Comparison of ENCODE assay signal across 1 cellular context in genomic region chr1:156368157-156368658, GRCh38.
TF ChIP-seq lines count a peak whose summit lies in the region.

No MANE protein-coding gene starts in this region.

TF ChIP-seq in HepG2, 621 proteins besides CTCF, POLR2A, EP300 and RAD21 (continued from another document and continues in another):
- TF ChIP-seq STAT6 (CRISPR knock-in tag; IDR thresholded peaks at IDR 0.05; ENCODE audit: borderline replicate concordance) (no peak), ZNF263 (CRISPR knock-in tag; IDR thresholded peaks at IDR 0.05) (peak; percentile 53; the same call in 1 of the 2 replicates), ZNF10 (CRISPR knock-in tag; IDR thresholded peaks at IDR 0.05; ENCODE audit: borderline replicate concordance, low read depth) (no peak), CREB3 (CRISPR knock-in tag; IDR thresholded peaks at IDR 0.05) (no peak), ATM (IDR thresholded peaks at IDR 0.05; ENCODE audit: borderline replicate concordance) (no peak), ZNF225 (CRISPR knock-in tag; IDR thresholded peaks at IDR 0.05) (no peak), ASH2L (IDR thresholded peaks at IDR 0.05; ENCODE audit: insufficient read length, low read depth, low read length) (peak; percentile 15), ZNF431 (CRISPR knock-in tag; IDR thresholded peaks at IDR 0.05; ENCODE audit: borderline replicate concordance, low read depth) (no peak), ZNF816 (CRISPR knock-in tag; IDR thresholded peaks at IDR 0.05; ENCODE audit: borderline replicate concordance) (peak; percentile 20; the same call in 1 of the 2 replicates), ZBTB14 (CRISPR knock-in tag; IDR thresholded peaks at IDR 0.05) (no peak), ZNF143 (CRISPR knock-in tag; IDR thresholded peaks at IDR 0.05) (no peak), THAP9 (CRISPR knock-in tag; IDR thresholded peaks at IDR 0.05; ENCODE audit: borderline replicate concordance) (no peak), HOXD1 (CRISPR knock-in tag; IDR thresholded peaks at IDR 0.05) (0 out of 2 replicates have a peak, but pooled peaks have one; percentile 49), YEATS4 (CRISPR knock-in tag; IDR thresholded peaks at IDR 0.05; ENCODE audit: borderline replicate concordance) (no peak), NR2F1 (CRISPR knock-in tag; IDR thresholded peaks at IDR 0.05) (no peak), POGZ (CRISPR knock-in tag; IDR thresholded peaks at IDR 0.05) (no peak), ZSCAN9 (CRISPR knock-in tag; IDR thresholded peaks at IDR 0.05; ENCODE audit: borderline replicate concordance) (0 out of 2 replicates have a peak, but pooled peaks have one; percentile 4), PHF21A (CRISPR knock-in tag; IDR thresholded peaks at IDR 0.05) (peak; percentile 22), ZNF792 (CRISPR knock-in tag; IDR thresholded peaks at IDR 0.05) (no peak), IRX3 (CRISPR knock-in tag; IDR thresholded peaks at IDR 0.05; ENCODE audit: borderline replicate concordance, low read depth) (0 out of 2 replicates have a peak, but pooled peaks have one; percentile 19), ELF4 (CRISPR knock-in tag; IDR thresholded peaks at IDR 0.05; ENCODE audit: borderline replicate concordance) (no peak), NR2F6 (IDR thresholded peaks at IDR 0.05) (0 out of 2 replicates have a peak, but pooled peaks have one; percentile 13), NR2F6 (CRISPR knock-in tag; IDR thresholded peaks at IDR 0.05) (peak; percentile 31), RBFOX2 (IDR thresholded peaks at IDR 0.05; ENCODE audit: low read depth, low read length) (no peak), DZIP1 (CRISPR knock-in tag; IDR thresholded peaks at IDR 0.05) (0 out of 2 replicates have a peak, but pooled peaks have one; percentile 54), MIER2 (CRISPR knock-in tag; IDR thresholded peaks at IDR 0.05) (no peak), BCL6 (CRISPR knock-in tag; IDR thresholded peaks at IDR 0.05) (peak; percentile 88), KMT2A (CRISPR knock-in tag; IDR thresholded peaks at IDR 0.05) (no peak), MAZ (IDR thresholded peaks at IDR 0.05; ENCODE audit: borderline replicate concordance, low read depth, low read length) (no peak), MAZ (CRISPR knock-in tag; IDR thresholded peaks at IDR 0.05; ENCODE audit: low read depth) (no peak), HDAC6 (IDR thresholded peaks at IDR 0.05; ENCODE audit: low read depth, low read length) (no peak), ZNF230 (CRISPR knock-in tag; IDR thresholded peaks at IDR 0.05) (no peak), SOX13 (IDR thresholded peaks at IDR 0.05) (no peak), SOX13 (CRISPR knock-in tag; conservative IDR thresholded peaks at IDR 0.05 in 1 of 2, IDR thresholded peaks at IDR 0.05 in 1 of 2) (peak in 1 of 2 experiments; percentile 38; a peak in 1 of 4 replicates), PLSCR1 (CRISPR knock-in tag; IDR thresholded peaks at IDR 0.05; ENCODE audit: borderline replicate concordance) (0 out of 2 replicates have a peak, but pooled peaks have one; percentile 24), MED1 (CRISPR knock-in tag; IDR thresholded peaks at IDR 0.05) (peak; percentile 66; the same call in 1 of the 2 replicates), HOXA5 (CRISPR knock-in tag; IDR thresholded peaks at IDR 0.05) (peak; percentile 48; the same call in 1 of the 2 replicates), ATF2 (CRISPR knock-in tag; IDR thresholded peaks at IDR 0.05) (peak; percentile 19; the same call in 1 of the 2 replicates), IKZF5 (CRISPR knock-in tag; IDR thresholded peaks at IDR 0.05) (0 out of 2 replicates have a peak, but pooled peaks have one; percentile 22), ZNF749 (CRISPR knock-in tag; IDR thresholded peaks at IDR 0.05; ENCODE audit: borderline replicate concordance) (no peak), HNF1B (CRISPR knock-in tag; IDR thresholded peaks at IDR 0.05) (peak; percentile 21; the same call in 1 of the 2 replicates), ZNF576 (CRISPR knock-in tag; IDR thresholded peaks at IDR 0.05) (no peak), ZNF30 (CRISPR knock-in tag; IDR thresholded peaks at IDR 0.05) (no peak), ARHGAP35 (CRISPR knock-in tag; IDR thresholded peaks at IDR 0.05; ENCODE audit: borderline replicate concordance) (no peak), ZNF580 (CRISPR knock-in tag; IDR thresholded peaks at IDR 0.05; ENCODE audit: borderline replicate concordance, low read depth) (no peak), PHB2 (IDR thresholded peaks at IDR 0.05; ENCODE audit: partially characterized antibody) (no peak), MEIS2 (CRISPR knock-in tag; IDR thresholded peaks at IDR 0.05) (peak; percentile 40; the same call in 1 of the 2 replicates), ZNF563 (CRISPR knock-in tag; IDR thresholded peaks at IDR 0.05) (no peak), CREM (IDR thresholded peaks at IDR 0.05) (peak; percentile 6; the same call in 1 of the 2 replicates), CREM (CRISPR knock-in tag; IDR thresholded peaks at IDR 0.05) (no peak), ZSCAN30 (CRISPR knock-in tag; IDR thresholded peaks at IDR 0.05) (no peak), RCOR2 (CRISPR knock-in tag; IDR thresholded peaks at IDR 0.05) (no peak), SOX5 (CRISPR knock-in tag; IDR thresholded peaks at IDR 0.05; ENCODE audit: borderline replicate concordance) (no peak), MED13 (CRISPR knock-in tag; IDR thresholded peaks at IDR 0.05) (no peak), ZFY (CRISPR knock-in tag; IDR thresholded peaks at IDR 0.05) (no peak; the same call in 1 of the 2 replicates)
